Comparison of ENCODE assay signal across 22 cellular contexts in the genomic region with DNA sequence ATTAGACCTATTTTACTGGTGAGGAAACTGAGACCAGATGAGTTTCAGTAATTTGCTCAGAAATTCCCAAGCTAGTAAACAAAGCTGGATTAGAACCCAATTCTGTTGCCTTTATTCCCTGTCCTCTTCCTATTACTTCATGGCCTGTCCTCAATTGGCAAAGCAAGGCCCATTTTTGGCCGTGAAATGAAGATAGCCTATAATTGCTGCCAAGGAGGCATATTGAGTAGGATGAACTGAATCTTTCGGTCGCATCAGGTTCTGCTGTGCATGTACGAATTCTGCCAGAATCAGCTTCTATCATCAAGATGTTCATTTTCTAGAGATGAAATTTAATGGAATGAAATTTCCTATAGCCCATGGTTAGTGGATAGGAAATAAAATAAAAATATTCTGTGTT.
DNase-seq lines count a peak whose midpoint lies in the region; ATAC-seq lines count a peak whose summit lies in the region.
"Had no signal": no experiment of that assay in that cellular context is flagged by ENCODE, and none has a peak within 500 bp of the region (broad histone marks: within the 10 kb centered on the region; RNA-seq: fewer than 3 reads in every experiment).

No MANE protein-coding gene starts in this region.

- peak; percentile 55 to 87 for DNase-seq in NCI-H446 (lab: John Stamatoyannopoulos, UW)
- peak; percentile 91 for DNase-seq in cerebellar cortex (ENCODE audit: low spot score)
- peak; percentile 48 for DNase-seq in cerebellum (ENCODE audit: low spot score)
- DNase-seq in pons (ENCODE audit: low spot score): peak; percentile 29
- DNase-seq in NOMO-1 treated with DMSO at 0.1 percent for 48 hours (lab: John Stamatoyannopoulos, UW; ENCODE audit: unreplicated experiment): no peak
- no peak for DNase-seq in ureter (ENCODE audit: low spot score)
- DNase-seq in NCI-H524 (lab: John Stamatoyannopoulos, UW): no peak
- DNase-seq: 8988T; ACHN; BE2C; CD4-positive, alpha-beta memory T cell; CD4-positive, CD25-positive, alpha-beta regulatory T cell; CD8-positive, alpha-beta memory T cell; COR-L47; DMS 273 treated with DMSO at 0.1 percent for 48 hours; DMS153; DMS53; DMS79; DND-41; EL; GF-D8 had no signal

- no peak for ATAC-seq in HG02588 (IDR thresholded peaks at IDR 0.05; ENCODE audit: unreplicated experiment)

Comparison
In these comparisons a context has a peak if more than half of its experiments do, and no peak if none do; other contexts are left out.
1. DNase-seq: peak in NCI-H446 (2 of 2), cerebellar cortex (single experiment), cerebellum (single experiment) and pons (single experiment); none in NOMO-1 treated with DMSO at 0.1 percent for 48 hours (single experiment), ureter (single experiment) and NCI-H524 (0 of 2).